In the genomic region with DNA sequence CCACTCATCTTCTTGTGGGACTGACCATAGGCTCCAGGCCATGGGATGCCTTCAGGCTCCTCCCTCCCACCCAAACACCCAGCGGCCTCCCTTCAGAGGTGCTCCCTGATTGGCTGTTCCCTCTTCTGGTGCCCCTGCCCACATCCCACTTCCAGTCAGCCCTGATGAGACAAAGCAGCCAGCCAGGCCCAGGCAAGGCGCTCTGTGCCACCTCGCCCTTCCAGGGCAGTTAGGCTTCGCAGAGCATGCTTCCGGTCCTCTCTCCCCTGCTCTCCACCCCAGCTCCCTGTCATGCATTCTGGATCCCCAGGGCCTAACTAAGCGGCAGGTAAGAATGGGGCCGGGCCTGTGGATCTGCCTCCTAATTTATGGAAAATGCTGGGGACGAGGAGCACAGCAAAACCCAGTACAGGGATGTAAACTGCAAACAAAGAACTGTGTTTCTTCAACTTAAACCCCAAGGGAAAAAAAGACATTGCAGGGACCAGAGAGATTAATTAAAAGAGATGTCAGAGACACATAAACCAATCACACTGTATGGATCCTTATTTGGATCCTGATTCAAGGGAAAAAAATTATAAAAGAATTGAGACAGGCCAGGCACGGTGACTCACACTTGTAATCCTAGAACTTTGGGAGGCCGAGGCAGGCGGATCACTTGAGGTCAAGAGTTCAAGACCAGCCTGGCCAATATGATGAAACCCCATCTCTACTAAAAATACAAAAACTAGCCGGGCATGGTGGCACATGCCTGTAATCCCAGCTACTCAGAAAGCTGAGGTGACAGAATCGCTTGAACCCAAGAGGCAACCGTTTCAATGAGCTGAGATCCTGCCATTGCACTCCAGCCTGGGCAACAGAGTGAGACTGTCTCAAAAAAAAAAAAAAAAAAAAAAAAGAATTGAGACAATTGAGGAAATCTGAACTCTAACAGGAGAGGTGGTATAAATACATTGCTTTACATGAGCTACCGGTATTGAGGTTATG, we compare ENCODE assay signal across 11 cellular contexts. TPM values are rescaled to one million over a fixed set of nuclear protein-coding genes. Genes with fewer than 3 reads are reported as not detected.
DNase-seq lines count a peak whose midpoint lies in the region; ATAC-seq, FAIRE-seq and TF ChIP-seq lines count a peak whose summit lies in the region.
"Had no signal": no experiment of that assay in that cellular context is flagged by ENCODE, and none has a peak within 500 bp of the region (broad histone marks: within the 10 kb centered on the region; RNA-seq: fewer than 3 reads in every experiment).

No MANE protein-coding gene starts in this region.

- peak overlapping the region; percentile 58 to 85 for H3K27ac ChIP-seq in A549

- in situ Hi-C loops in astrocyte of the spinal cord (cut with HindIII; ENCODE audit: low sequenced_read_pairs) = no loop called here

- H3K9me3 ChIP-seq in A549 = no peaks in the 10 kb centered on the region

- peak overlapping the region; percentile 40 for H3K4me2 ChIP-seq in A549

- no peak overlapping the region for H3K4me3 ChIP-seq in A549
- no peak overlapping the region for H3K4me3 ChIP-seq in astrocyte of the spinal cord (ENCODE audit: low read depth, low read length)

- ATAC-seq in A549 (peak in 1 of 2 experiments; percentile 56; a peak in 3 of 6 replicates), HG03108 (IDR thresholded peaks at IDR 0.05; ENCODE audit: unreplicated experiment) (no peak), HG03442 (IDR thresholded peaks at IDR 0.05; ENCODE audit: unreplicated experiment) (no peak), GM21360 (IDR thresholded peaks at IDR 0.05; ENCODE audit: unreplicated experiment) (no peak)
- ATAC-seq: Right ventricle myocardium inferior had no signal

- 67% methylated on average over 15 of the region's 15 CpGs for WGBS in A549 (ENCODE audit: missing lambda C conversion rate)

- TF ChIP-seq CTCF in A549 (IDR thresholded peaks at IDR 0.05) (no peak), astrocyte of the spinal cord (IDR thresholded peaks at IDR 0.05; ENCODE audit: low read depth, low read length) (no peak)

- FAIRE-seq in A549 (lab: Jason Lieb, UNC) = no peak

- DNase-seq in A549 (ENCODE audit: low read depth in 1 of 2, low spot score in 1 of 2) = peak in 1 of 2 experiments; percentile 33
- DNase-seq in GOT3 (lab: John Stamatoyannopoulos, UW) = peak; percentile 13
- DNase-seq in astrocyte of the spinal cord (ENCODE audit: low read depth, low spot score) = peak; percentile 88
- DNase-seq in kidney tubule cell (ENCODE audit: low spot score) = peak; percentile 55
- no peak for DNase-seq in activated CD4-positive, alpha-beta T cell treated with anti-CD3 and anti-CD28 coated beads, Interleukin-2, amount 50 U/mL, for 48 hours
- DNase-seq: foreskin melanocyte, MM.1S had no signal

- TF ChIP-seq POLR2A in A549 (IDR thresholded peaks at IDR 0.05; ENCODE audit: low read length) = no peak

- TF ChIP-seq EP300 in A549 (IDR thresholded peaks at IDR 0.05) = no peak

- CTCF ChIA-PET in A549 (lab: Yijun Ruan, JAX) = interaction anchor here (0.6 to 1.6 kb wide), 7 partner anchors 14 to 108 kb away, joined by 3 to 5 read pairs (median 3); a partner anchor contains a TSS

- no peak for TF ChIP-seq RAD21 in A549 (conservative IDR thresholded peaks at IDR 0.05 in 1 of 2, IDR thresholded peaks at IDR 0.05 in 1 of 2)

- POLR2A ChIA-PET in A549 (lab: Yijun Ruan, JAX) = interaction anchor here (0.6 kb wide), 1 partner anchor 19 kb away, joined by 3 read pairs; no protein-coding TSS in a partner anchor

- peaks cover 19% of the 10 kb centered on the region for H3K4me1 ChIP-seq in A549

TF ChIP-seq in A549, 52 proteins besides CTCF, POLR2A, EP300 and RAD21:
- TF ChIP-seq FOSL2 (IDR thresholded peaks at IDR 0.05) = no peak
- TF ChIP-seq FOSL2 (CRISPR knock-in tag; IDR thresholded peaks at IDR 0.05) = peak; percentile 61
- TF ChIP-seq CEBPB (IDR thresholded peaks at IDR 0.05) = peak in 1 of 2 experiments; percentile 22; a peak in 1 of 4 replicates
- TF ChIP-seq MAZ (IDR thresholded peaks at IDR 0.05; ENCODE audit: borderline replicate concordance, low read depth, low read length) = no peak

RNA-seq across cellular contexts. Expression of a gene that starts 26.0 kb away (rescaled TPM):
- 58.0 and 88.6 TPM in 2 replicates for polyA plus RNA-seq in A549 (2011; rRNA removed)
- 65.9 and 68.3 TPM in 2 replicates for polyA plus RNA-seq in A549 (2012; cell fraction: cytosol; rRNA removed)
- polyA plus RNA-seq in A549 (2012; cell fraction: nucleus; rRNA removed) = 54.7 and 55.5 TPM in 2 replicates
- 39.4 to 43.7 TPM (median 42.3 TPM) in 3 replicates for polyA plus RNA-seq in A549 (2017; fragmentation: RNase III; extraction: RNeasy Plus Mini Kit Qiagen cat#74134 plus additional on column Dnase treatment)
- 70.3 and 80.3 TPM in 2 replicates for polyA minus RNA-seq in A549 (2011; rRNA and poly(A)+ RNA removed)

RNA-seq across cellular contexts. Expression of a gene that starts 42.2 kb away (rescaled TPM):
- polyA plus RNA-seq in A549 (2011; rRNA removed) (1.5 and 1.8 TPM in 2 replicates), A549 (2017; fragmentation: RNase III; extraction: RNeasy Plus Mini Kit Qiagen cat#74134 plus additional on column Dnase treatment) (1.7 to 2.3 TPM (median 1.8 TPM) in 3 replicates)
- 0.82 and 1.0 TPM in 2 replicates for polyA plus RNA-seq in A549 (2012; cell fraction: cytosol; rRNA removed)
- polyA plus RNA-seq in A549 (2012; cell fraction: nucleus; rRNA removed) = 1.0 and 1.1 TPM in 2 replicates
- 1.5 and 5.3 TPM in 2 replicates for polyA minus RNA-seq in A549 (2011; rRNA and poly(A)+ RNA removed)

Comparison
In these comparisons a context has a peak if more than half of its experiments do, and no peak if none do; other contexts are left out.
1. DNase-seq: peak in GOT3 (single experiment), astrocyte of the spinal cord (single experiment) and kidney tubule cell (single experiment); none in activated CD4-positive, alpha-beta T cell treated with anti-CD3 and anti-CD28 coated beads, Interleukin-2, amount 50 U/mL, for 48 hours (0 of 2).